Comparison of ENCODE assay signal across 2 cellular contexts in the genomic region with DNA sequence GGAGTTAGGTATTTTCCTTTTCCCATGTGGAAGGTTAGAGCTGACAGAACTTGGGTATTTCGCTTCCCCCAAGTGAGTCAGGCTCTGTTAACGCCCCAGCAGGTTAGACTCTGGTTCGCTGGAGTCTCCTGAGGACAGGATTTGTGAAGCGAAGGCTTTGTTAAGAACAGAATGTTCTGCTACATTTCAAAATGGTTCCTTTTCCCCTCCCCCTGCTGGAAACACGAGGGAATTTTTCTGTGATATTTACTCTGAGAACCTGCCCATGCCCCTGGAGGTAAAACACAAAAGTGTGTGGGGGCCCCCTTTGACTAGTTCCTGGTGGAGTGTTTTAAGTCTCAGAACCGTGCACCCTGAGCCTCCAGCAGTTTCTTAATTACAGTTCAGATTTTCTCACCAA.
TF ChIP-seq lines count a peak whose summit lies in the region.

No MANE protein-coding gene starts in this region.

TF ChIP-seq in SK-N-SH, 30 proteins besides CTCF, POLR2A, EP300 and RAD21 (continued from another document):
- TF ChIP-seq, protein P1, sequence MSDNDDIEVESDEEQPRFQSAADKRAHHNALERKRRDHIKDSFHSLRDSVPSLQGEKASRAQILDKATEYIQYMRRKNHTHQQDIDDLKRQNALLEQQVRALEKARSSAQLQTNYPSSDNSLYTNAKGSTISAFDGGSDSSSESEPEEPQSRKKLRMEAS (IDR thresholded peaks at IDR 0.05; ENCODE audit: low read depth): no peak
- TF ChIP-seq NRF1 (IDR thresholded peaks at IDR 0.05; ENCODE audit: low read depth, low read length) (no peak), CHD2 (IDR thresholded peaks at IDR 0.05; ENCODE audit: low read length, partially characterized antibody) (no peak), PBX3 (IDR thresholded peaks at IDR 0.05) (no peak), SIN3A (IDR thresholded peaks at IDR 0.05; ENCODE audit: borderline replicate concordance, low read depth, low read length) (no peak)

TF ChIP-seq in SK-N-SH treated with all-trans-retinoic acid at 6 μM for 48 hours, 23 proteins besides CTCF, POLR2A, EP300 and RAD21 (continued from another document):
- no peak for TF ChIP-seq ZFP3 (CRISPR knock-in tag; IDR thresholded peaks at IDR 0.05)
- no peak for TF ChIP-seq GLIS3 (CRISPR knock-in tag; IDR thresholded peaks at IDR 0.05)
- no peak for TF ChIP-seq ZC3H10 (CRISPR knock-in tag; IDR thresholded peaks at IDR 0.05)
- TF ChIP-seq, protein P2, sequence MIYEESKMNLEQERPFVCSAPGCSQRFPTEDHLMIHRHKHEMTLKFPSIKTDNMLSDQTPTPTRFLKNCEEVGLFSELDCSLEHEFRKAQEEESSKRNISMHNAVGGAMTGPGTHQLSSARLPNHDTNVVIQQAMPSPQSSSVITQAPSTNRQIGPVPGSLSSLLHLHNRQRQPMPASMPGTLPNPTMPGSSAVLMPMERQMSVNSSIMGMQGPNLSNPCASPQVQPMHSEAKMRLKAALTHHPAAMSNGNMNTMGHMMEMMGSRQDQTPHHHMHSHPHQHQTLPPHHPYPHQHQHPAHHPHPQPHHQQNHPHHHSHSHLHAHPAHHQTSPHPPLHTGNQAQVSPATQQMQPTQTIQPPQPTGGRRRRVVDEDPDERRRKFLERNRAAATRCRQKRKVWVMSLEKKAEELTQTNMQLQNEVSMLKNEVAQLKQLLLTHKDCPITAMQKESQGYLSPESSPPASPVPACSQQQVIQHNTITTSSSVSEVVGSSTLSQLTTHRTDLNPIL (CRISPR knock-in tag; IDR thresholded peaks at IDR 0.05; ENCODE audit: low read depth): no peak
- no peak for TF ChIP-seq ARNTL (CRISPR knock-in tag; IDR thresholded peaks at IDR 0.05; ENCODE audit: borderline replicate concordance, low read depth)
- no peak for TF ChIP-seq ISL1 (CRISPR knock-in tag; IDR thresholded peaks at IDR 0.05)
- no peak for TF ChIP-seq TOX (CRISPR knock-in tag; IDR thresholded peaks at IDR 0.05; ENCODE audit: borderline replicate concordance)
- TF ChIP-seq CSRNP3 (CRISPR knock-in tag; IDR thresholded peaks at IDR 0.05): no peak
- TF ChIP-seq PPARA (CRISPR knock-in tag; IDR thresholded peaks at IDR 0.05; ENCODE audit: borderline replicate concordance): no peak
- TF ChIP-seq ZNF8 (CRISPR knock-in tag; IDR thresholded peaks at IDR 0.05): no peak
- TF ChIP-seq POU6F1 (CRISPR knock-in tag; IDR thresholded peaks at IDR 0.05; ENCODE audit: borderline replicate concordance, low read depth): no peak
